1 cellular context compared by ENCODE assay signal in genomic region chr6:27156874-27157460, GRCh38.
TF ChIP-seq lines count a peak whose summit lies in the region.

No MANE protein-coding gene starts in this region.

TF ChIP-seq in K562, 482 proteins besides CTCF, POLR2A, EP300 and RAD21 (continued from another document):
- peak; percentile 21; the same call in 1 of the 2 replicates for TF ChIP-seq NCOR1 (IDR thresholded peaks at IDR 0.05)
- peak; percentile 69; the same call in 1 of the 2 replicates for TF ChIP-seq NFATC3 (IDR thresholded peaks at IDR 0.05)
- peak; percentile 78 for TF ChIP-seq BCOR (IDR thresholded peaks at IDR 0.05)
- TF ChIP-seq HCFC1 (IDR thresholded peaks at IDR 0.05; ENCODE audit: low read depth, low read length) = no peak
- peak; percentile 5 for TF ChIP-seq NUFIP1 (IDR thresholded peaks at IDR 0.05; ENCODE audit: partially characterized antibody)
- TF ChIP-seq ATF3 (IDR thresholded peaks at IDR 0.05) = no peak
- no peak for TF ChIP-seq ATF3 (CRISPR knock-in tag; conservative IDR thresholded peaks at IDR 0.05)
- no peak for TF ChIP-seq SMC3 (conservative IDR thresholded peaks at IDR 0.05; ENCODE audit: insufficient read depth, low read depth, low read length)
- no peak for TF ChIP-seq ZNF324 (CRISPR knock-in tag; IDR thresholded peaks at IDR 0.05)
- TF ChIP-seq SMAD3 (CRISPR knock-in tag; conservative IDR thresholded peaks at IDR 0.05) = no peak
- TF ChIP-seq PHB2 (IDR thresholded peaks at IDR 0.05; ENCODE audit: low read depth) = peak; percentile 73
- TF ChIP-seq SNAPC5 (CRISPR knock-in tag; IDR thresholded peaks at IDR 0.05) = no peak
- no peak for TF ChIP-seq NR2F6 (CRISPR knock-in tag; IDR thresholded peaks at IDR 0.05)
- TF ChIP-seq NR4A1 (CRISPR knock-in tag; IDR thresholded peaks at IDR 0.05) = no peak
- no peak for TF ChIP-seq NR4A1 (tag; IDR thresholded peaks at IDR 0.05)
- no peak for TF ChIP-seq MCM2 (IDR thresholded peaks at IDR 0.05; ENCODE audit: low read depth)
- TF ChIP-seq THRAP3 (IDR thresholded peaks at IDR 0.05; ENCODE audit: borderline replicate concordance) = peak; percentile 87; the same call in 1 of the 2 replicates
- TF ChIP-seq TEAD2 (tag; IDR thresholded peaks at IDR 0.05) = no peak
- no peak for TF ChIP-seq PHF8 (IDR thresholded peaks at IDR 0.05; ENCODE audit: borderline replicate concordance, low read length)
- TF ChIP-seq PATZ1 (CRISPR knock-in tag; IDR thresholded peaks at IDR 0.05; ENCODE audit: borderline replicate concordance) = no peak
- peak; percentile 55; the same call in 1 of the 2 replicates for TF ChIP-seq NCOA1 (IDR thresholded peaks at IDR 0.05; ENCODE audit: low read depth)
- TF ChIP-seq SUPT5H (IDR thresholded peaks at IDR 0.05) = peak; percentile 36; the same call in 1 of the 2 replicates
- no peak for TF ChIP-seq HSF4 (CRISPR knock-in tag; IDR thresholded peaks at IDR 0.05; ENCODE audit: borderline replicate concordance)
- TF ChIP-seq ZNF431 (CRISPR knock-in tag; IDR thresholded peaks at IDR 0.05) = no peak
- no peak for TF ChIP-seq HNRNPK (IDR thresholded peaks at IDR 0.05; ENCODE audit: low read depth, low read length, poor library complexity, severe bottlenecking)
- no peak for TF ChIP-seq ZC3H4 (CRISPR knock-in tag; IDR thresholded peaks at IDR 0.05; ENCODE audit: borderline replicate concordance)
- TF ChIP-seq FOS (IDR thresholded peaks at IDR 0.05; ENCODE audit: extremely low read depth, insufficient read length) = no peak
- no peak for TF ChIP-seq ZNF561 (CRISPR knock-in tag; conservative IDR thresholded peaks at IDR 0.05)
- no peak for TF ChIP-seq ZNF75A (CRISPR knock-in tag; IDR thresholded peaks at IDR 0.05)
- TF ChIP-seq MEIS2 (IDR thresholded peaks at IDR 0.05; ENCODE audit: partially characterized antibody) = no peak
- TF ChIP-seq BCLAF1 (IDR thresholded peaks at IDR 0.05; ENCODE audit: borderline replicate concordance in 1 of 2, control insufficient read depth in 1 of 2, low read depth in 2 of 2, low read length in 1 of 2) = peak in 1 of 2 experiments; percentile 55; a peak in 1 of 4 replicates
- TF ChIP-seq SNIP1 (IDR thresholded peaks at IDR 0.05; ENCODE audit: low read depth) = peak; percentile 64; the same call in 1 of the 2 replicates
- peak; percentile 36; the same call in 1 of the 2 replicates for TF ChIP-seq ARID1B (IDR thresholded peaks at IDR 0.05)
- TF ChIP-seq RFX1 (IDR thresholded peaks at IDR 0.05) = peak; percentile 44; the same call in 1 of the 2 replicates
- peak; percentile 80 for TF ChIP-seq ZBTB5 (IDR thresholded peaks at IDR 0.05)
- no peak; the same call in 1 of the 2 replicates for TF ChIP-seq ZNF384 (IDR thresholded peaks at IDR 0.05; ENCODE audit: low read depth, low read length)
- TF ChIP-seq U2AF2 (optimal IDR thresholded peaks at IDR 0.05; ENCODE audit: low read depth, low read length) = no peak
- TF ChIP-seq ZNF175 (CRISPR knock-in tag; IDR thresholded peaks at IDR 0.05; ENCODE audit: low read depth) = no peak
- TF ChIP-seq SMARCA4 (IDR thresholded peaks at IDR 0.05) = peak; percentile 55
TF ChIP-seq in K562: peak in this region for 64.
